Comparison of ENCODE assay signal across 8 cellular contexts in genomic region chr11:2156416-2157182, GRCh38. TPM values are rescaled to one million over a fixed set of nuclear protein-coding genes. Genes with fewer than 3 reads are reported as not detected.
DNase-seq lines count a peak whose midpoint lies in the region; ATAC-seq lines count a peak whose summit lies in the region.

No MANE protein-coding gene starts in this region.

- H3K4me1 Mint-ChIP-seq in activated naive CD4-positive, alpha-beta T cell treated with anti-CD3 and anti-CD28 coated beads, Interleukin-2, amount 10 ng/mL, durations not matched to agents 7 days and 5 days = peaks cover 3% of the 10 kb centered on the region

- DNase-seq in Ammon's horn (ENCODE audit: low spot score) = peak; percentile 69
- peak; percentile 69 for DNase-seq in H4 (ENCODE audit: low spot score)
- DNase-seq in RPMI8226 = peak; percentile 65
- peak; percentile 75 for DNase-seq in activated naive CD4-positive, alpha-beta T cell treated with anti-CD3 and anti-CD28 coated beads, Interleukin-2, amount 10 ng/mL, durations not matched to agents 7 days and 5 days
- DNase-seq in glomerular visceral epithelial cell (ENCODE audit: extremely low spot score) = peak; percentile 70
- peak; percentile 15 for DNase-seq in pons (ENCODE audit: low spot score)

- H3K4me3 Mint-ChIP-seq in activated naive CD4-positive, alpha-beta T cell treated with anti-CD3 and anti-CD28 coated beads, Interleukin-2, amount 10 ng/mL, durations not matched to agents 7 days and 5 days = no peak overlapping the region

- H3K9me3 Mint-ChIP-seq in activated naive CD4-positive, alpha-beta T cell treated with anti-CD3 and anti-CD28 coated beads, Interleukin-2, amount 10 ng/mL, durations not matched to agents 7 days and 5 days = no peaks in the 10 kb centered on the region

- H3K27ac Mint-ChIP-seq in activated naive CD4-positive, alpha-beta T cell treated with anti-CD3 and anti-CD28 coated beads, Interleukin-2, amount 10 ng/mL, durations not matched to agents 7 days and 5 days = no peak overlapping the region

- CTCF ChIA-PET in activated naive CD4-positive, alpha-beta T cell treated with anti-CD3 and anti-CD28 coated beads, Interleukin-2, amount 10 ng/mL, durations not matched to agents 7 days and 5 days (lab: Charles Lee) = interaction anchor here (0.9 to 13.4 kb wide), 10 partner anchors 10 to 504 kb away, joined by 3 to 333 read pairs (median 3); no protein-coding TSS in a partner anchor

- peaks cover 18% of the 10 kb centered on the region for H3K27me3 Mint-ChIP-seq in activated naive CD4-positive, alpha-beta T cell treated with anti-CD3 and anti-CD28 coated beads, Interleukin-2, amount 10 ng/mL, durations not matched to agents 7 days and 5 days

- H3K36me3 Mint-ChIP-seq in activated naive CD4-positive, alpha-beta T cell treated with anti-CD3 and anti-CD28 coated beads, Interleukin-2, amount 10 ng/mL, durations not matched to agents 7 days and 5 days = no peaks in the 10 kb centered on the region

- ATAC-seq in HG03159 (IDR thresholded peaks at IDR 0.05; ENCODE audit: unreplicated experiment) (no peak), GM19397 (IDR thresholded peaks at IDR 0.05; ENCODE audit: unreplicated experiment) (no peak)

RNA-seq across cellular contexts. Expression of gene INS, which starts 4.4 kb away (rescaled TPM):
- not detected in 2 replicates for total RNA-seq in H4 (2014; rRNA removed; shearing (Covaris generic))

RNA-seq across cellular contexts. Expression of gene TH, which starts 15.0 kb away (rescaled TPM):
- total RNA-seq in H4 (2014; rRNA removed; shearing (Covaris generic)) = not detected in 2 replicates

RNA-seq across cellular contexts. Expression of gene IGF2, which starts 17.4 kb away (rescaled TPM):
- total RNA-seq in H4 (2014; rRNA removed; shearing (Covaris generic)) = 0.60 and 2.0 TPM in 2 replicates

Comparison
In these comparisons a context has a peak if more than half of its experiments do, and no peak if none do; other contexts are left out.
1. DNase-seq: peak in every context shown above with its lines; median percentile 75 in activated naive CD4-positive, alpha-beta T cell treated with anti-CD3 and anti-CD28 coated beads, Interleukin-2, amount 10 ng/mL, durations not matched to agents 7 days and 5 days; 70 in glomerular visceral epithelial cell; 69 in Ammon's horn; 69 in H4; 65 in RPMI8226; 15 in pons.